6 cellular contexts compared by ENCODE assay signal in genomic region chr19:55635334-55635717, GRCh38. TPM values are rescaled to one million over a fixed set of nuclear protein-coding genes. Genes with fewer than 3 reads are reported as not detected.
DNase-seq lines count a peak whose midpoint lies in the region; ATAC-seq and TF ChIP-seq lines count a peak whose summit lies in the region.

No MANE protein-coding gene starts in this region.

- peak overlapping the region; percentile 100 for H3K4me3 Mint-ChIP-seq in T-helper 1 cell treated with Interleukin-12 subunit alpha and Interleukin-12 subunit beta and Interleukin-4 antibody, amounts not matched to agents 30 μg/mL and 1 μg/mL, for 36 hours

- H3K36me3 Mint-ChIP-seq in T-helper 1 cell treated with Interleukin-12 subunit alpha and Interleukin-12 subunit beta and Interleukin-4 antibody, amounts not matched to agents 30 μg/mL and 1 μg/mL, for 36 hours (ENCODE audit: low read depth), result peaks cover 19% of the 10 kb centered on the region

- TF ChIP-seq CTCF in foreskin keratinocyte (conservative IDR thresholded peaks at IDR 0.05), result no peak

- DNase-seq in T-helper 1 cell (no peak), foreskin keratinocyte (no peak)

- peaks cover 43% of the 10 kb centered on the region for H3K4me1 Mint-ChIP-seq in T-helper 1 cell treated with Interleukin-12 subunit alpha and Interleukin-12 subunit beta and Interleukin-4 antibody, amounts not matched to agents 30 μg/mL and 1 μg/mL, for 36 hours (ENCODE audit: low read depth)

- H3K27me3 Mint-ChIP-seq in T-helper 1 cell treated with Interleukin-12 subunit alpha and Interleukin-12 subunit beta and Interleukin-4 antibody, amounts not matched to agents 30 μg/mL and 1 μg/mL, for 36 hours (ENCODE audit: low read depth), result no peaks in the 10 kb centered on the region

- H3K9me3 Mint-ChIP-seq in T-helper 1 cell treated with Interleukin-12 subunit alpha and Interleukin-12 subunit beta and Interleukin-4 antibody, amounts not matched to agents 30 μg/mL and 1 μg/mL, for 36 hours, result no peaks in the 10 kb centered on the region

- peak overlapping the region; percentile 100 for H3K27ac Mint-ChIP-seq in T-helper 1 cell treated with Interleukin-12 subunit alpha and Interleukin-12 subunit beta and Interleukin-4 antibody, amounts not matched to agents 30 μg/mL and 1 μg/mL, for 36 hours

- H3K4me1 ChIP-seq in foreskin keratinocyte, result no peaks in the 10 kb centered on the region

- no peaks in the 10 kb centered on the region for H3K27me3 ChIP-seq in foreskin keratinocyte

- H3K27ac ChIP-seq in foreskin keratinocyte (peak overlapping the region; percentile 90), temporal lobe (ENCODE audit: low read depth, low read length) (peak overlapping the region; percentile 84)

- ATAC-seq in foreskin keratinocyte (no peak), GM18858 (IDR thresholded peaks at IDR 0.05; ENCODE audit: unreplicated experiment) (no peak), GM18517 (IDR thresholded peaks at IDR 0.05; ENCODE audit: unreplicated experiment) (no peak)

RNA-seq across cellular contexts. Expression of gene ZNF580, which starts 5.5 kb away (rescaled TPM):
- total RNA-seq in foreskin keratinocyte, result 9.8 and 11.2 TPM in 2 replicates
- 20.4 and 23.2 TPM in 2 replicates for polyA plus RNA-seq in foreskin keratinocyte
- 4.4 TPM for total RNA-seq in temporal lobe

RNA-seq across cellular contexts. Expression of gene ZNF581, which starts 8.1 kb away (rescaled TPM):
- total RNA-seq in foreskin keratinocyte (21.6 and 22.1 TPM in 2 replicates), temporal lobe (6.9 TPM)
- polyA plus RNA-seq in foreskin keratinocyte, result 28.0 and 30.5 TPM in 2 replicates

RNA-seq across cellular contexts. Expression of gene ZNF784, which starts 11.0 kb away (rescaled TPM):
- total RNA-seq in foreskin keratinocyte (3.3 and 3.9 TPM in 2 replicates), temporal lobe (3.2 TPM)
- polyA plus RNA-seq in foreskin keratinocyte, result 4.1 and 4.7 TPM in 2 replicates

RNA-seq across cellular contexts. Expression of gene CCDC106, which starts 12.7 kb away (rescaled TPM):
- total RNA-seq in foreskin keratinocyte (4.7 and 6.1 TPM in 2 replicates), temporal lobe (10.1 TPM)
- 7.9 and 9.3 TPM in 2 replicates for polyA plus RNA-seq in foreskin keratinocyte

RNA-seq across cellular contexts. Expression of gene U2AF2, which starts 19.5 kb away (rescaled TPM):
- total RNA-seq in foreskin keratinocyte (166 and 198 TPM in 2 replicates), temporal lobe (83.6 TPM)
- 158 and 176 TPM in 2 replicates for polyA plus RNA-seq in foreskin keratinocyte
